ENCODE assay signal across 12 cellular contexts in genomic region chr5:38468978-38469706, GRCh38.
DNase-seq lines count a peak whose midpoint lies in the region; ATAC-seq and TF ChIP-seq lines count a peak whose summit lies in the region.
"Had no signal": no experiment of that assay in that cellular context is flagged by ENCODE, and none has a peak within 500 bp of the region (broad histone marks: within the 10 kb centered on the region; RNA-seq: fewer than 3 reads in every experiment).

No MANE protein-coding gene starts in this region.

- peak; percentile 72 for TF ChIP-seq EP300 in transverse colon (IDR thresholded peaks at IDR 0.05; ENCODE audit: low read depth)

- CTCF ChIA-PET in CD8-positive, alpha-beta T cell (lab: Charles Lee): interaction anchor here (0.6 to 2.0 kb wide), 3 partner anchors 16 to 972 kb away, joined by 3 to 5 read pairs (median 4); no protein-coding TSS in a partner anchor
- CTCF ChIA-PET in activated CD4-positive, alpha-beta T cell treated with anti-CD3 and anti-CD28 coated beads, Interleukin-2, amount 10 ng/mL, durations not matched to agents 7 days and 5 days (lab: Charles Lee): interaction anchor here (1.2 to 4.4 kb wide), 2 partner anchors 21 to 27 kb away, joined by 4 to 15 read pairs; no protein-coding TSS in a partner anchor

- peaks cover 2% of the 10 kb centered on the region for H3K27me3 ChIP-seq in transverse colon
- H3K27me3 ChIP-seq in CD8-positive, alpha-beta T cell (ENCODE audit: insufficient read depth, low read length): peaks cover 13% of the 10 kb centered on the region

- peak overlapping the region in 1 of 3 experiments; percentile 97 for H3K27ac Mint-ChIP-seq in nephron
- H3K27ac Mint-ChIP-seq in CD8-positive, alpha-beta T cell: no peak overlapping the region
- no peak overlapping the region for H3K27ac Mint-ChIP-seq in activated CD4-positive, alpha-beta T cell treated with anti-CD3 and anti-CD28 coated beads, Interleukin-2, amount 10 ng/mL, durations not matched to agents 7 days and 5 days

- H3K9me3 Mint-ChIP-seq in nephron: no peaks in the 10 kb centered on the region
- H3K9me3 Mint-ChIP-seq in CD8-positive, alpha-beta T cell: no peaks in the 10 kb centered on the region
- H3K9me3 Mint-ChIP-seq in activated CD4-positive, alpha-beta T cell treated with anti-CD3 and anti-CD28 coated beads, Interleukin-2, amount 10 ng/mL, durations not matched to agents 7 days and 5 days: no peaks in the 10 kb centered on the region

- no peak for TF ChIP-seq POLR2A in transverse colon (IDR thresholded peaks at IDR 0.05)

- no peaks in the 10 kb centered on the region for H3K9me3 ChIP-seq in transverse colon
- H3K9me3 ChIP-seq in CD8-positive, alpha-beta T cell (ENCODE audit: low read length): no peaks in the 10 kb centered on the region

- TF ChIP-seq CTCF in nephron (IDR thresholded peaks at IDR 0.05; ENCODE audit: unreplicated experiment in 3 of 3) (no peak), transverse colon (IDR thresholded peaks at IDR 0.05) (no peak)
- TF ChIP-seq CTCF in CD8-positive, alpha-beta T cell (IDR thresholded peaks at IDR 0.05): no peak

- no peak for ATAC-seq in CD8-positive, alpha-beta T cell
- no peak for ATAC-seq in HG03175 (IDR thresholded peaks at IDR 0.05; ENCODE audit: unreplicated experiment)

- H3K4me1 Mint-ChIP-seq in nephron: peaks cover 23% of the 10 kb centered on the region
- no peaks in the 10 kb centered on the region for H3K4me1 Mint-ChIP-seq in CD8-positive, alpha-beta T cell (ENCODE audit: low read depth)
- H3K4me1 Mint-ChIP-seq in activated CD4-positive, alpha-beta T cell treated with anti-CD3 and anti-CD28 coated beads, Interleukin-2, amount 10 ng/mL, durations not matched to agents 7 days and 5 days: no peaks in the 10 kb centered on the region

- H3K4me1 ChIP-seq in transverse colon: peaks cover 13 to 38% (median 21%) of the 10 kb centered on the region in 4 donors
- H3K4me1 ChIP-seq in CD8-positive, alpha-beta T cell (ENCODE audit: insufficient read depth, low read length): no peaks in the 10 kb centered on the region

- H3K27me3 Mint-ChIP-seq in nephron (ENCODE audit: low read depth): no peaks in the 10 kb centered on the region
- H3K27me3 Mint-ChIP-seq in CD8-positive, alpha-beta T cell (ENCODE audit: low read depth): peaks cover 35% of the 10 kb centered on the region
- peaks cover 3% of the 10 kb centered on the region for H3K27me3 Mint-ChIP-seq in activated CD4-positive, alpha-beta T cell treated with anti-CD3 and anti-CD28 coated beads, Interleukin-2, amount 10 ng/mL, durations not matched to agents 7 days and 5 days

- H3K36me3 Mint-ChIP-seq in nephron (ENCODE audit: low read depth): no peaks in the 10 kb centered on the region
- H3K36me3 Mint-ChIP-seq in CD8-positive, alpha-beta T cell: no peaks in the 10 kb centered on the region
- no peaks in the 10 kb centered on the region for H3K36me3 Mint-ChIP-seq in activated CD4-positive, alpha-beta T cell treated with anti-CD3 and anti-CD28 coated beads, Interleukin-2, amount 10 ng/mL, durations not matched to agents 7 days and 5 days (ENCODE audit: low read depth)

- peak overlapping the region in 2 of 3 experiments; percentile 31 to 33 for H3K4me3 Mint-ChIP-seq in nephron
- no peak overlapping the region for H3K4me3 Mint-ChIP-seq in CD8-positive, alpha-beta T cell
- H3K4me3 Mint-ChIP-seq in activated CD4-positive, alpha-beta T cell treated with anti-CD3 and anti-CD28 coated beads, Interleukin-2, amount 10 ng/mL, durations not matched to agents 7 days and 5 days: no peak overlapping the region

- intact Hi-C loops in transverse colon (cut with DNase I; ENCODE audit: low total_unique reads): no loop called here
- intact Hi-C loops in CD8-positive, alpha-beta T cell (cut with DNase I, micrococcal nuclease): no loop called here

- POLR2A ChIA-PET in CD8-positive, alpha-beta T cell (lab: Charles Lee): no interaction called here
- POLR2A ChIA-PET in activated CD4-positive, alpha-beta T cell treated with anti-CD3 and anti-CD28 coated beads, Interleukin-2, amount 10 ng/mL, durations not matched to agents 7 days and 5 days (lab: Charles Lee): no interaction called here

- H3K36me3 ChIP-seq in transverse colon: no peaks in the 10 kb centered on the region
- H3K36me3 ChIP-seq in CD8-positive, alpha-beta T cell (ENCODE audit: insufficient read depth, low read length): no peaks in the 10 kb centered on the region

- no peak overlapping the region for H3K4me3 ChIP-seq in transverse colon
- H3K4me3 ChIP-seq in CD8-positive, alpha-beta T cell (ENCODE audit: low read depth, low read length): no peak overlapping the region

- DNase-seq in amniotic epithelial cell (ENCODE audit: low read depth) (peak; percentile 61), fibroblast of peridontal ligament (ENCODE audit: extremely low read depth) (peak; percentile 42), transverse colon (no peak), inferior parietal cortex (ENCODE audit: extremely low spot score) (no peak)
- DNase-seq in CD8-positive, alpha-beta T cell: no peak
- no peak for DNase-seq in activated CD4-positive, alpha-beta T cell treated with anti-CD3 and anti-CD28 coated beads, Interleukin-2, amount 10 ng/mL, durations not matched to agents 7 days and 5 days
- DNase-seq: activated effector memory CD4-positive, alpha-beta T cell treated with anti-CD3 and anti-CD28 coated beads, Interleukin-2, amount 50 U/mL, for 16 hours; DMS79 treated with DMSO at 0.1 percent for 48 hours; NCI-H2081 treated with DMSO at 0.1 percent for 48 hours had no signal

- peak overlapping the region; percentile 68 to 81 (median 76) for H3K27ac ChIP-seq in transverse colon
- H3K27ac ChIP-seq in CD8-positive, alpha-beta T cell (ENCODE audit: low read depth, low read length): no peak overlapping the region
- H3K27ac ChIP-seq: epithelial cell of prostate had no signal

- WGBS in transverse colon (ENCODE audit: low coverage in 1 of 2), 2 donors: 63 to 92% methylated on average over 5 to 18 of the region's 18 CpGs

- in situ Hi-C loops in transverse colon (cut with MboI; ENCODE audit: low pct_ligation_motif_present in 1 of 4, low pct_unique_long_range_greater_than_20kb in 1 of 4, low sequenced_read_pairs in 3 of 4): no loop called here

Comparison
In these comparisons a context has a peak if more than half of its experiments do, and no peak if none do; other contexts are left out.
1. DNase-seq: peak in amniotic epithelial cell (single experiment) and fibroblast of peridontal ligament (single experiment); none in transverse colon (single experiment), CD8-positive, alpha-beta T cell (0 of 7), inferior parietal cortex (single experiment) and activated CD4-positive, alpha-beta T cell treated with anti-CD3 and anti-CD28 coated beads, Interleukin-2, amount 10 ng/mL, durations not matched to agents 7 days and 5 days (single experiment).
2. H3K4me3 Mint-ChIP-seq: peak in nephron (2 of 3); none in CD8-positive, alpha-beta T cell (single experiment) and activated CD4-positive, alpha-beta T cell treated with anti-CD3 and anti-CD28 coated beads, Interleukin-2, amount 10 ng/mL, durations not matched to agents 7 days and 5 days (single experiment).